In the genomic region with DNA sequence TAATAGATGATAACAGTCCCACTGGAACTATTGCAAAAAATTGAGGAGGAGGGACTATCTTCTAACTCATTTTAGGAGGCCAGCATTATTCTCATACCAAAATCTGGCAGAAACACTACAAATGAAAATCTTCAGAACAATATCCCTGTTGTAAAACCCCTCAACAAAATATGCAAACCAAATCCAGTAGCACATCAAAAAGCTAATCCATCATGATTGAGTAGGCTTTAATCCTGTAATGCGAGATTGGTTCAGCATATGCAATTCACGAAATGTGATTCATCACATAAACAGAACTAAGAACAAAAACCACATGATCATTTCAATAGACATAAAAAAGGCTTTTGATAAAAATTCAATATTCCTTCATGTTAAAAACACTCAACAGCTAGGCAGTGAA, we compare ENCODE assay signal across 37 cellular contexts. TPM values are rescaled to one million over a fixed set of nuclear protein-coding genes. Genes with fewer than 3 reads are reported as not detected.
DNase-seq lines count a peak whose midpoint lies in the region; ATAC-seq and TF ChIP-seq lines count a peak whose summit lies in the region.
"Had no signal": no experiment of that assay in that cellular context is flagged by ENCODE, and none has a peak within 500 bp of the region (broad histone marks: within the 10 kb centered on the region; RNA-seq: fewer than 3 reads in every experiment).

No MANE protein-coding gene starts in this region.

- TF ChIP-seq CTCF in RWPE2 (IDR thresholded peaks at IDR 0.05; ENCODE audit: poor library complexity, severe bottlenecking) (no peak), fibroblast of lung (conservative IDR thresholded peaks at IDR 0.05 in 1 of 2, IDR thresholded peaks at IDR 0.05 in 1 of 2; ENCODE audit: low read depth in 1 of 2, low read length in 2 of 2) (no peak), retinal pigment epithelial cell (conservative IDR thresholded peaks at IDR 0.05; ENCODE audit: low read depth, low read length) (no peak), vagina (IDR thresholded peaks at IDR 0.05) (no peak), WTC11 (IDR thresholded peaks at IDR 0.05) (no peak)

- POLR2A ChIA-PET in WTC11 (lab: Charles Lee), result no interaction called here

- peaks cover 4% of the 10 kb centered on the region; the same call in 1 of the 2 replicates for H3K4me1 Mint-ChIP-seq in WTC11
- H3K4me1 Mint-ChIP-seq: activated B cell treated with CpG ODN at 0.5 μM for 24 hours, neural progenitor cell had no signal

- ATAC-seq in RWPE2 (ENCODE audit: low read depth), result peak; percentile 58; the same call in 2 of the 3 replicates
- no peak for ATAC-seq in HG03139 (IDR thresholded peaks at IDR 0.05; ENCODE audit: unreplicated experiment)
- no peak for ATAC-seq in Right ventricle myocardium superior (ENCODE audit: poor library complexity)
- no peak for ATAC-seq in WTC11
- ATAC-seq: HCT116; heart left ventricle; right cardiac atrium; stimulated activated effector memory CD8-positive, alpha-beta T cell treated with anti-CD3 and anti-CD28 coated beads, Interleukin-12 subunit alpha, Interleukin-12 subunit beta, amount 100 ng/mL, for 72 hours had no signal

- H3K27me3 Mint-ChIP-seq in WTC11 (ENCODE audit: low read depth), result no peaks in the 10 kb centered on the region
- H3K27me3 Mint-ChIP-seq: activated naive CD8-positive, alpha-beta T cell treated with anti-CD3 and anti-CD28 coated beads for 36 hours had no signal

- H3K27me3 ChIP-seq in RWPE2 (ENCODE audit: insufficient read depth, poor library complexity, severe bottlenecking) (no peaks in the 10 kb centered on the region), fibroblast of lung (ENCODE audit: control insufficient read depth, insufficient read depth, low read length) (no peaks in the 10 kb centered on the region), vagina (no peaks in the 10 kb centered on the region)
- H3K27me3 ChIP-seq: BLaER1, heart left ventricle, neural progenitor cell, SJSA1, transverse colon had no signal

- H3K4me2 ChIP-seq in fibroblast of lung (ENCODE audit: extremely low read depth, insufficient read depth, low read length), result no peak overlapping the region
- H3K4me2 ChIP-seq: BLaER1, neural progenitor cell had no signal

- no peak overlapping the region for H3K4me3 Mint-ChIP-seq in WTC11
- H3K4me3 Mint-ChIP-seq: activated B cell treated with CpG ODN at 0.5 μM for 24 hours; activated CD4-positive, alpha-beta T cell treated with anti-CD3 and anti-CD28 coated beads, Interleukin-2, amount 10 ng/mL, durations not matched to agents 7 days and 5 days; activated naive CD8-positive, alpha-beta T cell treated with anti-CD3 and anti-CD28 coated beads for 36 hours; neural progenitor cell; stimulated activated effector memory CD8-positive, alpha-beta T cell treated with anti-CD3 and anti-CD28 coated beads, Interleukin-12 subunit alpha, Interleukin-12 subunit beta, amount 100 ng/mL, for 72 hours had no signal

- CTCF ChIA-PET in WTC11 (lab: Charles Lee), result no interaction called here

- no peak overlapping the region for H3K9ac ChIP-seq in fibroblast of lung (ENCODE audit: insufficient read depth, low read length)
- H3K9ac ChIP-seq: BLaER1, neural progenitor cell had no signal

- H3K4me3 ChIP-seq in RWPE2 (ENCODE audit: severe bottlenecking) (no peak overlapping the region), fibroblast of lung (replicated peaks in 1 of 4; ENCODE audit: control extremely low read depth in 1 of 4, insufficient read depth in 1 of 4, low read depth in 3 of 4, low read length in 4 of 4) (peak overlapping the region in 1 of 4 experiments; percentile 0), retinal pigment epithelial cell (ENCODE audit: low read length) (no peak overlapping the region), vagina (no peak overlapping the region)
- H3K4me3 ChIP-seq: BLaER1, heart left ventricle, left ventricle myocardium inferior, neural progenitor cell, SJSA1, transverse colon had no signal

- TF ChIP-seq POLR2A in vagina (IDR thresholded peaks at IDR 0.05), result no peak

- H3K4me1 ChIP-seq in RWPE2 (ENCODE audit: insufficient read depth, poor library complexity, severe bottlenecking) (peaks cover 12% of the 10 kb centered on the region), fibroblast of lung (ENCODE audit: control insufficient read depth, extremely low read depth, insufficient read depth, low read length) (no peaks in the 10 kb centered on the region), vagina (no peaks in the 10 kb centered on the region)
- H3K4me1 ChIP-seq: BLaER1, heart left ventricle, left ventricle myocardium inferior, neural progenitor cell had no signal

- peaks cover 36% of the 10 kb centered on the region for H3K9me3 Mint-ChIP-seq in WTC11

- DNase-seq in HT1080 (ENCODE audit: low read depth), result peak; percentile 23
- DNase-seq in RWPE2 (ENCODE audit: low spot score), result no peak
- DNase-seq in fibroblast of lung (ENCODE audit: low read depth in 2 of 2), result peak; percentile 51 to 94
- DNase-seq in retinal pigment epithelial cell (ENCODE audit: low read depth), result peak; percentile 87
- no peak for DNase-seq in Right ventricle myocardium superior
- no peak for DNase-seq in vagina (ENCODE audit: extremely low spot score in 2 of 2)
- no peak for DNase-seq in WTC11 (ENCODE audit: low spot score)
- DNase-seq: activated B cell treated with CpG ODN at 0.5 μM for 24 hours; activated CD4-positive, alpha-beta T cell treated with anti-CD3 and anti-CD28 coated beads, Interleukin-2, amount 10 ng/mL, durations not matched to agents 7 days and 5 days; activated effector memory CD4-positive, alpha-beta T cell treated with Interleukin-2 at 50 U/mL for 16 hours; activated naive CD8-positive, alpha-beta T cell treated with anti-CD3 and anti-CD28 coated beads for 36 hours; central memory CD4-positive, alpha-beta T cell; DMS153; heart left ventricle; left ventricle myocardium inferior; NCI-H1436 treated with DMSO at 0.1 percent for 48 hours; NCI-H2081 treated with DMSO at 0.1 percent for 48 hours; NCI-H345; NCI-H774; right cardiac atrium; T1000; transverse colon had no signal

- intact Hi-C loops in Right ventricle myocardium superior (cut with DNase I), result no loop called here
- intact Hi-C loops in vagina (cut with DNase I), result no loop called here

- no peak overlapping the region for H3K27ac Mint-ChIP-seq in WTC11
- H3K27ac Mint-ChIP-seq: activated B cell treated with CpG ODN at 0.5 μM for 24 hours; activated CD4-positive, alpha-beta T cell treated with anti-CD3 and anti-CD28 coated beads, Interleukin-2, amount 10 ng/mL, durations not matched to agents 7 days and 5 days; activated naive CD8-positive, alpha-beta T cell treated with anti-CD3 and anti-CD28 coated beads for 36 hours; neural progenitor cell; stimulated activated effector memory CD8-positive, alpha-beta T cell treated with anti-CD3 and anti-CD28 coated beads, Interleukin-12 subunit alpha, Interleukin-12 subunit beta, amount 100 ng/mL, for 72 hours had no signal

- H3K36me3 Mint-ChIP-seq in WTC11, result peaks cover 18% of the 10 kb centered on the region
- H3K36me3 Mint-ChIP-seq: neural progenitor cell; stimulated activated effector memory CD8-positive, alpha-beta T cell treated with anti-CD3 and anti-CD28 coated beads, Interleukin-12 subunit alpha, Interleukin-12 subunit beta, amount 100 ng/mL, for 72 hours had no signal

- H4K20me1 ChIP-seq in fibroblast of lung (ENCODE audit: control insufficient read depth, extremely low read depth, insufficient read depth, low read length), result no peaks in the 10 kb centered on the region
- H4K20me1 ChIP-seq: BLaER1 had no signal

- no peak overlapping the region for H2AFZ ChIP-seq in fibroblast of lung (ENCODE audit: low read length)
- H2AFZ ChIP-seq: neural progenitor cell had no signal

- H3K36me3 ChIP-seq in RWPE2 (ENCODE audit: low read depth) (no peaks in the 10 kb centered on the region; the same call in 1 of the 2 replicates), fibroblast of lung (ENCODE audit: control insufficient read depth, insufficient read depth, low read length) (no peaks in the 10 kb centered on the region), vagina (no peaks in the 10 kb centered on the region)
- H3K36me3 ChIP-seq: heart left ventricle, left ventricle myocardium inferior, neural progenitor cell, SJSA1, transverse colon had no signal

- H3K27ac ChIP-seq in RWPE2 (ENCODE audit: poor library complexity, severe bottlenecking) (peak overlapping the region; percentile 35), fibroblast of lung (ENCODE audit: insufficient read depth, low read length) (no peak overlapping the region), vagina (no peak overlapping the region)
- H3K27ac ChIP-seq: BLaER1, heart left ventricle, HL-60, left ventricle myocardium inferior, neural progenitor cell, SJSA1, transverse colon had no signal

- H3K9me3 ChIP-seq in RWPE2 (ENCODE audit: severe bottlenecking), result no peaks in the 10 kb centered on the region
- H3K9me3 ChIP-seq in fibroblast of lung (ENCODE audit: control insufficient read depth, insufficient read depth, low read depth, low read length), result no peaks in the 10 kb centered on the region
- H3K9me3 ChIP-seq in vagina, result no peaks in the 10 kb centered on the region
- H3K9me3 ChIP-seq: SJSA1 had no signal

- H3K79me2 ChIP-seq in fibroblast of lung (ENCODE audit: control insufficient read depth, insufficient read depth, low read length), result no peaks in the 10 kb centered on the region

TF ChIP-seq in WTC11, 78 proteins besides CTCF, POLR2A, EP300 and RAD21 (continues in another document):
- TF ChIP-seq SMAD4 (CRISPR knock-in tag; IDR thresholded peaks at IDR 0.05) (no peak), GTF2I (CRISPR knock-in tag; conservative IDR thresholded peaks at IDR 0.05) (no peak)

RNA-seq across cellular contexts. Expression of gene PLSCR2, which starts 23.9 kb away (rescaled TPM):
- total RNA-seq in HT1080 (2014; rRNA removed; shearing (Covaris generic)), result not detected in 2 replicates
- not detected in 2 replicates for polyA plus RNA-seq in HT1080 (2015; cell fraction: cytosol; rRNA removed)
- polyA plus RNA-seq in HT1080 (2015; cell fraction: nucleus; rRNA removed), result not detected in 2 replicates
- total RNA-seq in fibroblast of lung, result 0.17 TPM in 1 of 2 replicates, not detected in the other
- not detected in 2 replicates for polyA plus RNA-seq in fibroblast of lung
- polyA plus RNA-seq in fibroblast of lung (2012), result not detected in 2 replicates
- polyA minus RNA-seq in fibroblast of lung (ENCODE audit: low replicate concordance), result not detected in 2 replicates
- not detected for total RNA-seq in Right ventricle myocardium superior
- not detected for total RNA-seq in vagina
- total RNA-seq in WTC11 (2021), result 0.18 to 0.39 TPM (median 0.23 TPM) in 3 replicates
- total RNA-seq: activated B cell treated with CpG ODN at 0.5 μM for 24 hours; activated CD8-positive, alpha-beta memory T cell treated with anti-CD3 and anti-CD28 coated beads for 36 hours; activated naive CD8-positive, alpha-beta T cell treated with anti-CD3 and anti-CD28 coated beads for 36 hours; dermis microvascular lymphatic vessel endothelial cell; G401; heart left ventricle; left ventricle myocardium inferior; mesenteric fat pad; myocyte; RPMI7951; SJSA1; subcutaneous adipose tissue had no signal
- polyA plus RNA-seq: heart left ventricle, keratinocyte, right cardiac atrium had no signal

RNA-seq across cellular contexts. Expression of gene PLSCR1, which starts 51.2 kb away (rescaled TPM):
- 90.5 and 110 TPM in 2 replicates for total RNA-seq in HT1080 (2014; rRNA removed; shearing (Covaris generic))
- 68.3 and 83.6 TPM in 2 replicates for polyA plus RNA-seq in HT1080 (2015; cell fraction: cytosol; rRNA removed)
- polyA plus RNA-seq in HT1080 (2015; cell fraction: nucleus; rRNA removed), result 79.8 and 108 TPM in 2 replicates
- total RNA-seq in fibroblast of lung (36.8 and 43.9 TPM in 2 replicates), Right ventricle myocardium superior (26.0 TPM), vagina (78.1 TPM), WTC11 (2021) (44.4 to 58.1 TPM (median 48.1 TPM) in 3 replicates)
- polyA plus RNA-seq in fibroblast of lung, result 45.5 and 73.3 TPM in 2 replicates
- polyA plus RNA-seq in fibroblast of lung (2012), result 26.0 and 40.7 TPM in 2 replicates
- 17.1 and 28.8 TPM in 2 replicates for polyA minus RNA-seq in fibroblast of lung (ENCODE audit: low replicate concordance)
- total RNA-seq: G401 had no signal

Comparison
In these comparisons a context has a peak if more than half of its experiments do, and no peak if none do; other contexts are left out.
1. DNase-seq: peak in HT1080 (single experiment), fibroblast of lung (2 of 2) and retinal pigment epithelial cell (single experiment); none in RWPE2 (single experiment), Right ventricle myocardium superior (single experiment), vagina (0 of 2) and WTC11 (single experiment).